8 cellular contexts compared by ENCODE assay signal in genomic region chr16:30207063-30207704, GRCh38. TPM values are rescaled to one million over a fixed set of nuclear protein-coding genes. Genes with fewer than 3 reads are reported as not detected.
DNase-seq lines count a peak whose midpoint lies in the region; ATAC-seq, FAIRE-seq and TF ChIP-seq lines count a peak whose summit lies in the region.
"Not testable (repeated sequence)": the region's sequence is repeated elsewhere in the genome, so short reads cannot be mapped to it uniquely, and the experiment has no call there.

No MANE protein-coding gene starts in this region.

- not testable (repeated sequence) for H3K4me3 Mint-ChIP-seq in activated CD4-positive, alpha-beta T cell treated with anti-CD3 and anti-CD28 coated beads, Interleukin-2, amount 10 ng/mL, durations not matched to agents 24 days and 14 days; activated naive CD4-positive, alpha-beta T cell treated with anti-CD3 and anti-CD28 coated beads, Interleukin-2, amount 10 ng/mL, durations not matched to agents 7 days and 5 days
- H3K4me3 Mint-ChIP-seq in naive B cell = peak overlapping the region in 2 of 8 donors; percentile 60 to 72

- H2AK5ac ChIP-seq in H1 (ENCODE audit: low read depth, low read length) = not testable (repeated sequence)

- not testable (repeated sequence) for H3K79me2 ChIP-seq in H1 (ENCODE audit: control insufficient read depth in 1 of 2, insufficient read depth in 2 of 2, low read length in 2 of 2); keratinocyte (ENCODE audit: control insufficient read depth, insufficient read depth, low read length)

- H3K79me1 ChIP-seq in H1 (ENCODE audit: low read depth, low read length) = not testable (repeated sequence)

- dilution Hi-C loops in keratinocyte (cut with MboI; ENCODE audit: extremely low pct_ligation_motif_present, low sequenced_read_pairs) = not testable (repeated sequence)

- H2BK12ac ChIP-seq in H1 (ENCODE audit: low read depth, low read length) = not testable (repeated sequence)

- not testable (repeated sequence) for H4K20me1 ChIP-seq in H1 (replicated peaks in 1 of 2; ENCODE audit: control insufficient read depth in 1 of 2, insufficient read depth in 2 of 2, low read length in 2 of 2); keratinocyte (ENCODE audit: control insufficient read depth, extremely low read depth, insufficient read depth, low read length)

- H3K9me3 Mint-ChIP-seq in activated CD4-positive, alpha-beta T cell treated with anti-CD3 and anti-CD28 coated beads, Interleukin-2, amount 10 ng/mL, durations not matched to agents 24 days and 14 days; activated naive CD4-positive, alpha-beta T cell treated with anti-CD3 and anti-CD28 coated beads, Interleukin-2, amount 10 ng/mL, durations not matched to agents 7 days and 5 days; naive B cell: not testable (repeated sequence)

- H2BK20ac ChIP-seq in H1 (ENCODE audit: low read length) = not testable (repeated sequence)

- H3K4ac ChIP-seq in H1 (replicated peaks; ENCODE audit: insufficient read length, low read depth, low read length) = not testable (repeated sequence)

- not testable (repeated sequence) for H3K23me2 ChIP-seq in H1 (ENCODE audit: low read depth, low read length)

- not testable (repeated sequence) for H4K8ac ChIP-seq in H1 (ENCODE audit: extremely low read depth, insufficient read depth, low read length)

- H3K27ac Mint-ChIP-seq in activated CD4-positive, alpha-beta T cell treated with anti-CD3 and anti-CD28 coated beads, Interleukin-2, amount 10 ng/mL, durations not matched to agents 24 days and 14 days; activated naive CD4-positive, alpha-beta T cell treated with anti-CD3 and anti-CD28 coated beads, Interleukin-2, amount 10 ng/mL, durations not matched to agents 7 days and 5 days; naive B cell: not testable (repeated sequence)

- not testable (repeated sequence) for H3K4me3 ChIP-seq in A549; MG63; H1 (ENCODE audit: extremely low read depth in 1 of 4, insufficient read depth in 2 of 4, low read depth in 3 of 4, low read length in 4 of 4); keratinocyte (ENCODE audit: control insufficient read depth in 2 of 3, extremely low read depth in 1 of 3, insufficient read depth in 2 of 3, low read depth in 1 of 3, low read length in 3 of 3)

- DNase-seq in A549 (ENCODE audit: low read depth in 1 of 2, low spot score in 1 of 2); H1 (ENCODE audit: low read depth in 1 of 2, low spot score in 2 of 2); keratinocyte (ENCODE audit: low read depth, low spot score); naive B cell; stimulated activated naive CD8-positive, alpha-beta T cell treated with anti-CD3 and anti-CD28 coated beads, Interleukin-15, Interleukin-2, amounts not matched to agents 100 U/mL and 50 U/mL, for 24 hours: not testable (repeated sequence)
- peak; percentile 91 for DNase-seq in MG63
- peak; percentile 6 for DNase-seq in activated CD4-positive, alpha-beta T cell treated with anti-CD3 and anti-CD28 coated beads, Interleukin-2, amount 10 ng/mL, durations not matched to agents 24 days and 14 days
- peak; percentile 5 for DNase-seq in activated naive CD4-positive, alpha-beta T cell treated with anti-CD3 and anti-CD28 coated beads, Interleukin-2, amount 10 ng/mL, durations not matched to agents 7 days and 5 days

- H2BK5ac ChIP-seq in H1 (ENCODE audit: low read depth, low read length) = not testable (repeated sequence)

- TF ChIP-seq POLR2A in A549 (IDR thresholded peaks at IDR 0.05; ENCODE audit: low read length); H1 (IDR thresholded peaks at IDR 0.05; ENCODE audit: control extremely low read depth in 1 of 2, low read depth in 2 of 2, low read length in 2 of 2): not testable (repeated sequence)

- H3K27me3 Mint-ChIP-seq in activated CD4-positive, alpha-beta T cell treated with anti-CD3 and anti-CD28 coated beads, Interleukin-2, amount 10 ng/mL, durations not matched to agents 24 days and 14 days; activated naive CD4-positive, alpha-beta T cell treated with anti-CD3 and anti-CD28 coated beads, Interleukin-2, amount 10 ng/mL, durations not matched to agents 7 days and 5 days; naive B cell: not testable (repeated sequence)

- H3K9me3 ChIP-seq in A549; MG63; H1 (ENCODE audit: insufficient read depth in 2 of 2, low read depth in 1 of 2, low read length in 1 of 2); keratinocyte (ENCODE audit: control insufficient read depth, low read depth, low read length): not testable (repeated sequence)

- not testable (repeated sequence) for H3K14ac ChIP-seq in H1 (ENCODE audit: insufficient read length)

- H3K4me2 ChIP-seq in A549; H1 (ENCODE audit: insufficient read depth in 1 of 2, low read depth in 2 of 2, low read length in 2 of 2); keratinocyte (ENCODE audit: control insufficient read depth, extremely low read depth, insufficient read depth, low read depth, low read length): not testable (repeated sequence)

- not testable (repeated sequence) for H4K91ac ChIP-seq in H1 (replicated peaks; ENCODE audit: insufficient read length, low read length)

- not testable (repeated sequence) for H3K27me3 ChIP-seq in MG63; H1 (replicated peaks in 1 of 4; ENCODE audit: control insufficient read depth in 3 of 4, extremely low read depth in 1 of 4, insufficient read depth in 3 of 4, low read length in 3 of 4); keratinocyte (ENCODE audit: control insufficient read depth, extremely low read depth, insufficient read depth, low read length)

- H3K36me3 ChIP-seq in MG63; H1 (ENCODE audit: control insufficient read depth in 2 of 4, insufficient read depth in 4 of 4, low read length in 3 of 4); keratinocyte (ENCODE audit: control insufficient read depth in 2 of 2, extremely low read depth in 1 of 2, insufficient read depth in 2 of 2, low read length in 2 of 2): not testable (repeated sequence)

- H3K4me1 Mint-ChIP-seq in activated CD4-positive, alpha-beta T cell treated with anti-CD3 and anti-CD28 coated beads, Interleukin-2, amount 10 ng/mL, durations not matched to agents 24 days and 14 days; activated naive CD4-positive, alpha-beta T cell treated with anti-CD3 and anti-CD28 coated beads, Interleukin-2, amount 10 ng/mL, durations not matched to agents 7 days and 5 days; naive B cell: not testable (repeated sequence)

- intact Hi-C loops in activated CD4-positive, alpha-beta T cell treated with anti-CD3 and anti-CD28 coated beads, Interleukin-2, amount 10 ng/mL, durations not matched to agents 24 days and 14 days (cut with micrococcal nuclease) = not testable (repeated sequence)

- not testable (repeated sequence) for H3K9me1 ChIP-seq in keratinocyte (ENCODE audit: control insufficient read depth, extremely low read depth, insufficient read depth, low read length)

- not testable (repeated sequence) for FAIRE-seq in A549 (lab: Jason Lieb, UNC)
- FAIRE-seq in H1 (lab: Jason Lieb, UNC) (peak; percentile 83), keratinocyte (lab: Jason Lieb, UNC) (peak; percentile 71)

- TF ChIP-seq RAD21 in A549 (conservative IDR thresholded peaks at IDR 0.05 in 1 of 2, IDR thresholded peaks at IDR 0.05 in 1 of 2); H1 (IDR thresholded peaks at IDR 0.05 in 1 of 2, conservative IDR thresholded peaks at IDR 0.05 in 1 of 2; ENCODE audit: low read depth in 2 of 2, low read length in 2 of 2): not testable (repeated sequence)

- H4K5ac ChIP-seq in H1 (ENCODE audit: insufficient read length, low read depth, low read length) = not testable (repeated sequence)

- H2BK15ac ChIP-seq in H1 (ENCODE audit: low read length) = not testable (repeated sequence)

- H3K9ac ChIP-seq in H1 (replicated peaks in 1 of 4; ENCODE audit: extremely low read depth in 1 of 4, low read depth in 3 of 4, low read length in 3 of 4); keratinocyte (ENCODE audit: control insufficient read depth, extremely low read depth, insufficient read depth, low read length): not testable (repeated sequence)

- H3K56ac ChIP-seq in H1 (replicated peaks; ENCODE audit: insufficient read length, low read depth, low read length) = not testable (repeated sequence)

- H2AFZ ChIP-seq in H1 (ENCODE audit: low read length); keratinocyte (ENCODE audit: control insufficient read depth, low read length): not testable (repeated sequence)

- POLR2A ChIA-PET in A549 (lab: Yijun Ruan, JAX); H1 (lab: Charles Lee; ENCODE audit: partially characterized antibody): not testable (repeated sequence)

- peak; percentile 69 to 87 for ATAC-seq in A549
- ATAC-seq in naive B cell (ENCODE audit: low read depth in 2 of 2) = peak; percentile 50 to 51
- peak; percentile 36 for ATAC-seq in stimulated activated naive CD8-positive, alpha-beta T cell treated with anti-CD3 and anti-CD28 coated beads, Interleukin-15, Interleukin-2, amounts not matched to agents 100 U/mL and 50 U/mL, for 24 hours

- H3K36me3 Mint-ChIP-seq in activated CD4-positive, alpha-beta T cell treated with anti-CD3 and anti-CD28 coated beads, Interleukin-2, amount 10 ng/mL, durations not matched to agents 24 days and 14 days (ENCODE audit: low read depth); activated naive CD4-positive, alpha-beta T cell treated with anti-CD3 and anti-CD28 coated beads, Interleukin-2, amount 10 ng/mL, durations not matched to agents 7 days and 5 days; naive B cell: not testable (repeated sequence)

- TF ChIP-seq EP300 in A549 (IDR thresholded peaks at IDR 0.05); H1 (IDR thresholded peaks at IDR 0.05; ENCODE audit: borderline replicate concordance in 1 of 2, low read depth in 2 of 2, low read length in 2 of 2): not testable (repeated sequence)

- H3K27ac ChIP-seq in A549; H1 (ENCODE audit: low read depth, low read length); keratinocyte (ENCODE audit: control insufficient read depth, insufficient read depth, low read length): not testable (repeated sequence)

- H2BK120ac ChIP-seq in H1 (replicated peaks; ENCODE audit: low read depth, low read length) = not testable (repeated sequence)

- H3K18ac ChIP-seq in H1 (ENCODE audit: extremely low read depth, low read length) = not testable (repeated sequence)

- H3K4me1 ChIP-seq in A549; H1 (replicated peaks in 1 of 4; ENCODE audit: control insufficient read depth in 3 of 4, insufficient read depth in 4 of 4, low read length in 3 of 4); keratinocyte (ENCODE audit: control insufficient read depth, extremely low read depth, insufficient read depth, low read length): not testable (repeated sequence)

- no CpG with 5 or more reads among the region's 9 CpGs for WGBS in A549 (ENCODE audit: missing lambda C conversion rate)
- WGBS in H1 (ENCODE audit: extremely low coverage in 1 of 2, insufficient coverage in 1 of 2, insufficient read length in 1 of 2, insufficient replicate concordance in 2 of 2, low coverage in 1 of 2, low lambda C conversion rate in 2 of 2, missing lambda C conversion rate in 1 of 2), 2 experiments = no CpG with 5 or more reads among the region's 9 CpGs

- CTCF ChIA-PET in A549 (lab: Yijun Ruan, JAX); activated naive CD4-positive, alpha-beta T cell treated with anti-CD3 and anti-CD28 coated beads, Interleukin-2, amount 10 ng/mL, durations not matched to agents 7 days and 5 days (lab: Charles Lee); H1 (lab: Charles Lee; ENCODE audit: partially characterized antibody): not testable (repeated sequence)

- H3K23ac ChIP-seq in H1 (ENCODE audit: insufficient read length) = not testable (repeated sequence)

- TF ChIP-seq CTCF in A549 (IDR thresholded peaks at IDR 0.05); H1 (IDR thresholded peaks at IDR 0.05; ENCODE audit: control extremely low read depth in 1 of 3, insufficient read depth in 1 of 3, low read depth in 1 of 3, low read length in 3 of 3); keratinocyte (optimal IDR thresholded peaks at IDR 0.05 in 1 of 3, IDR thresholded peaks at IDR 0.05 in 1 of 3, conservative IDR thresholded peaks at IDR 0.05 in 1 of 3; ENCODE audit: extremely low read depth in 1 of 3, insufficient read depth in 2 of 3, low read length in 3 of 3): not testable (repeated sequence)

RNA-seq across cellular contexts. Expression of gene SULT1A3, which starts 8.1 kb away (rescaled TPM):
- 8.0 and 11.5 TPM in 2 replicates for polyA plus RNA-seq in A549 (2011; rRNA removed)
- polyA plus RNA-seq in A549 (2012; cell fraction: cytosol; rRNA removed) = 6.8 and 9.8 TPM in 2 replicates
- 25.2 and 31.9 TPM in 2 replicates for polyA plus RNA-seq in A549 (2012; cell fraction: nucleus; rRNA removed)
- polyA plus RNA-seq in A549 (2017; fragmentation: RNase III; extraction: RNeasy Plus Mini Kit Qiagen cat#74134 plus additional on column Dnase treatment) = 7.9 to 8.8 TPM (median 8.3 TPM) in 3 replicates
- polyA minus RNA-seq in A549 (2011; rRNA and poly(A)+ RNA removed) = 2.6 TPM in 2 replicates
- 4.8 and 18.5 TPM in 2 replicates for total RNA-seq in MG63 (2014; rRNA removed; shearing (Covaris generic); ENCODE audit: low replicate concordance)
- 15.6 and 24.5 TPM in 2 replicates for total RNA-seq in activated CD4-positive, alpha-beta T cell treated with anti-CD3 and anti-CD28 coated beads, Interleukin-2, amount 10 ng/mL, durations not matched to agents 24 days and 14 days
- 10.9 and 13.8 TPM in 2 replicates for total RNA-seq in H1 (2021; fragmentation: NEBNext Ultra II Directional; extraction: Animal tissue kit (Norgen Biotek cat#: 25700))
- polyA plus RNA-seq in H1 (2011; rRNA removed) = 1.9 and 4.4 TPM in 2 replicates
- polyA plus RNA-seq in H1 (2011; cell fraction: cytosol; rRNA removed) = 6.8 TPM
- 18.0 TPM for polyA plus RNA-seq in H1 (2011; cell fraction: nucleus; rRNA removed)
- 17.8 to 26.6 TPM (median 21.6 TPM) in 4 replicates for polyA plus RNA-seq in H1 (2012, experiment 1 of 2)
- 20.9 TPM for polyA plus RNA-seq in H1 (2012, experiment 2 of 2)
- 19.7 TPM for polyA plus RNA-seq in H1 (2013, experiment 1 of 2)
- 17.8 TPM for polyA plus RNA-seq in H1 (2013, experiment 2 of 2)
- 1.2 and 1.9 TPM in 2 replicates for polyA minus RNA-seq in H1 (2011; rRNA and poly(A)+ RNA removed)
- not detected for polyA minus RNA-seq in H1 (2011; cell fraction: cytosol; rRNA and poly(A)+ RNA removed)
- 8.2 TPM for polyA minus RNA-seq in H1 (2011; cell fraction: nucleus; rRNA and poly(A)+ RNA removed)
- 4.7 to 10.1 TPM (median 8.0 TPM) in 3 replicates for polyA plus RNA-seq in keratinocyte
- polyA plus RNA-seq in keratinocyte (2011; ENCODE audit: low read depth) = 1.3 TPM
- 2.3 and 2.6 TPM in 2 replicates for polyA plus RNA-seq in keratinocyte (2011; cell fraction: cytosol; rRNA removed)
- polyA plus RNA-seq in keratinocyte (2011; cell fraction: nucleus; rRNA removed) = 31.7 and 35.3 TPM in 2 replicates
- 4.9 and 21.2 TPM in 2 replicates for polyA plus RNA-seq in keratinocyte (2012; ENCODE audit: low replicate concordance)
- 1.0 to 6.0 TPM (median 3.4 TPM) in 3 replicates for polyA minus RNA-seq in keratinocyte
- polyA minus RNA-seq in keratinocyte (2011; cell fraction: cytosol; rRNA and poly(A)+ RNA removed) = not detected
- 1.3 and 3.5 TPM in 2 replicates for polyA minus RNA-seq in keratinocyte (2011; cell fraction: nucleus; rRNA and poly(A)+ RNA removed)
- 1 to 10 TPM in 3 of 6 donors, under 1 TPM in 1, not detected in 2; 0.69 to 6.5 (median 2.5) TPM for polyA plus RNA-seq in naive B cell (ENCODE audit: low read depth in 6 of 6)

RNA-seq across cellular contexts. Expression of gene SLX1A, which starts 13.5 kb away (rescaled TPM):
- polyA plus RNA-seq in A549 (2011; rRNA removed) (3.5 and 17.5 TPM in 2 replicates), A549 (2017; fragmentation: RNase III; extraction: RNeasy Plus Mini Kit Qiagen cat#74134 plus additional on column Dnase treatment) (28.0 to 32.2 TPM (median 28.4 TPM) in 3 replicates), H1 (2011; rRNA removed) (4.7 and 7.3 TPM in 2 replicates), keratinocyte (2.3 to 9.0 TPM (median 5.4 TPM) in 3 replicates), naive B cell (ENCODE audit: low read depth in 6 of 6) (10 to 100 TPM; 52.4 to 71.2 (median 65.2) TPM)
- 24.0 and 25.5 TPM in 2 replicates for polyA plus RNA-seq in A549 (2012; cell fraction: cytosol; rRNA removed)
- 46.9 and 54.5 TPM in 2 replicates for polyA plus RNA-seq in A549 (2012; cell fraction: nucleus; rRNA removed)
- polyA minus RNA-seq in A549 (2011; rRNA and poly(A)+ RNA removed) = 1.1 and 4.8 TPM in 2 replicates
- 30.9 and 54.9 TPM in 2 replicates for total RNA-seq in MG63 (2014; rRNA removed; shearing (Covaris generic); ENCODE audit: low replicate concordance)
- total RNA-seq in activated CD4-positive, alpha-beta T cell treated with anti-CD3 and anti-CD28 coated beads, Interleukin-2, amount 10 ng/mL, durations not matched to agents 24 days and 14 days = 73.0 and 80.7 TPM in 2 replicates
- total RNA-seq in H1 (2021; fragmentation: NEBNext Ultra II Directional; extraction: Animal tissue kit (Norgen Biotek cat#: 25700)) = 18.2 and 36.9 TPM in 2 replicates
- polyA plus RNA-seq in H1 (2011; cell fraction: cytosol; rRNA removed) = 10.8 TPM
- 33.5 TPM for polyA plus RNA-seq in H1 (2011; cell fraction: nucleus; rRNA removed)
- 54.4 to 87.1 TPM (median 77.8 TPM) in 4 replicates for polyA plus RNA-seq in H1 (2012, experiment 1 of 2)
- polyA plus RNA-seq in H1 (2012, experiment 2 of 2) = 56.5 TPM
- polyA plus RNA-seq in H1 (2013, experiment 1 of 2) = 24.3 TPM
- polyA plus RNA-seq in H1 (2013, experiment 2 of 2) = 24.1 TPM
- 2.2 and 3.2 TPM in 2 replicates for polyA minus RNA-seq in H1 (2011; rRNA and poly(A)+ RNA removed)
- polyA minus RNA-seq in H1 (2011; cell fraction: cytosol; rRNA and poly(A)+ RNA removed) = 15.7 TPM
- 12.9 TPM for polyA minus RNA-seq in H1 (2011; cell fraction: nucleus; rRNA and poly(A)+ RNA removed)
- polyA plus RNA-seq in keratinocyte (2011; ENCODE audit: low read depth) = 31.6 TPM
- polyA plus RNA-seq in keratinocyte (2011; cell fraction: cytosol; rRNA removed) = 1.8 and 11.6 TPM in 2 replicates
- polyA plus RNA-seq in keratinocyte (2011; cell fraction: nucleus; rRNA removed) = 10.1 and 14.0 TPM in 2 replicates
- 27.9 and 31.4 TPM in 2 replicates for polyA plus RNA-seq in keratinocyte (2012; ENCODE audit: low replicate concordance)
- 1.9 to 10.4 TPM (median 3.4 TPM) in 3 replicates for polyA minus RNA-seq in keratinocyte
- polyA minus RNA-seq in keratinocyte (2011; cell fraction: cytosol; rRNA and poly(A)+ RNA removed) = 25.3 TPM
- polyA minus RNA-seq in keratinocyte (2011; cell fraction: nucleus; rRNA and poly(A)+ RNA removed) = 3.4 and 12.9 TPM in 2 replicates

RNA-seq across cellular contexts. Expression of gene BOLA2B, which starts 13.7 kb away (rescaled TPM):
- 43.9 and 53.8 TPM in 2 replicates for polyA plus RNA-seq in A549 (2011; rRNA removed)
- 372 and 474 TPM in 2 replicates for polyA plus RNA-seq in A549 (2012; cell fraction: cytosol; rRNA removed)
- polyA plus RNA-seq in A549 (2012; cell fraction: nucleus; rRNA removed) = 271 and 571 TPM in 2 replicates
- 236 to 258 TPM (median 244 TPM) in 3 replicates for polyA plus RNA-seq in A549 (2017; fragmentation: RNase III; extraction: RNeasy Plus Mini Kit Qiagen cat#74134 plus additional on column Dnase treatment)
- polyA minus RNA-seq in A549 (2011; rRNA and poly(A)+ RNA removed) = 27.9 and 46.2 TPM in 2 replicates
- total RNA-seq in MG63 (2014; rRNA removed; shearing (Covaris generic); ENCODE audit: low replicate concordance) = 64.7 and 122 TPM in 2 replicates
- 280 and 300 TPM in 2 replicates for total RNA-seq in activated CD4-positive, alpha-beta T cell treated with anti-CD3 and anti-CD28 coated beads, Interleukin-2, amount 10 ng/mL, durations not matched to agents 24 days and 14 days
- total RNA-seq in H1 (2021; fragmentation: NEBNext Ultra II Directional; extraction: Animal tissue kit (Norgen Biotek cat#: 25700)) = 208 and 211 TPM in 2 replicates
- 872 and 991 TPM in 2 replicates for polyA plus RNA-seq in H1 (2011; rRNA removed)
- polyA plus RNA-seq in H1 (2011; cell fraction: cytosol; rRNA removed) = 876 TPM
- 204 TPM for polyA plus RNA-seq in H1 (2011; cell fraction: nucleus; rRNA removed)
- 167 to 478 TPM (median 304 TPM) in 4 replicates for polyA plus RNA-seq in H1 (2012, experiment 1 of 2)
- 1,048 TPM for polyA plus RNA-seq in H1 (2012, experiment 2 of 2)
- 617 TPM for polyA plus RNA-seq in H1 (2013, experiment 1 of 2)
- 657 TPM for polyA plus RNA-seq in H1 (2013, experiment 2 of 2)
- polyA minus RNA-seq in H1 (2011; rRNA and poly(A)+ RNA removed) = 48.6 and 53.1 TPM in 2 replicates
- 121 TPM for polyA minus RNA-seq in H1 (2011; cell fraction: cytosol; rRNA and poly(A)+ RNA removed)
- polyA minus RNA-seq in H1 (2011; cell fraction: nucleus; rRNA and poly(A)+ RNA removed) = 106 TPM
- polyA plus RNA-seq in keratinocyte = 41.0 to 170 TPM (median 70.4 TPM) in 3 replicates
- polyA plus RNA-seq in keratinocyte (2011; ENCODE audit: low read depth) = 64.0 TPM
- 168 and 448 TPM in 2 replicates for polyA plus RNA-seq in keratinocyte (2011; cell fraction: cytosol; rRNA removed)
- polyA plus RNA-seq in keratinocyte (2011; cell fraction: nucleus; rRNA removed) = 86.8 and 98.8 TPM in 2 replicates
- 160 and 240 TPM in 2 replicates for polyA plus RNA-seq in keratinocyte (2012; ENCODE audit: low replicate concordance)
- polyA minus RNA-seq in keratinocyte = 16.3 to 55.0 TPM (median 18.7 TPM) in 3 replicates
- polyA minus RNA-seq in keratinocyte (2011; cell fraction: cytosol; rRNA and poly(A)+ RNA removed) = 79.0 TPM
- 15.2 and 17.3 TPM in 2 replicates for polyA minus RNA-seq in keratinocyte (2011; cell fraction: nucleus; rRNA and poly(A)+ RNA removed)
- 100 to 1,000 TPM; 121 to 238 (median 189) TPM for polyA plus RNA-seq in naive B cell (ENCODE audit: low read depth in 6 of 6)

RNA-seq across cellular contexts. Expression of gene CORO1A, which starts 23.8 kb away (rescaled TPM):
- polyA plus RNA-seq in A549 (2011; rRNA removed) = 0.82 and 0.83 TPM in 2 replicates
- polyA plus RNA-seq in A549 (2012; cell fraction: cytosol; rRNA removed) = 4.7 and 4.9 TPM in 2 replicates
- 8.2 and 9.4 TPM in 2 replicates for polyA plus RNA-seq in A549 (2012; cell fraction: nucleus; rRNA removed)
- 4.1 to 5.9 TPM (median 5.3 TPM) in 3 replicates for polyA plus RNA-seq in A549 (2017; fragmentation: RNase III; extraction: RNeasy Plus Mini Kit Qiagen cat#74134 plus additional on column Dnase treatment)
- polyA minus RNA-seq in A549 (2011; rRNA and poly(A)+ RNA removed) = 0.25 and 2.0 TPM in 2 replicates
- total RNA-seq in MG63 (2014; rRNA removed; shearing (Covaris generic); ENCODE audit: low replicate concordance) = 1.9 and 3.1 TPM in 2 replicates
- 748 and 758 TPM in 2 replicates for total RNA-seq in activated CD4-positive, alpha-beta T cell treated with anti-CD3 and anti-CD28 coated beads, Interleukin-2, amount 10 ng/mL, durations not matched to agents 24 days and 14 days
- 11.7 and 12.1 TPM in 2 replicates for total RNA-seq in H1 (2021; fragmentation: NEBNext Ultra II Directional; extraction: Animal tissue kit (Norgen Biotek cat#: 25700))
- 10.9 and 11.8 TPM in 2 replicates for polyA plus RNA-seq in H1 (2011; rRNA removed)
- polyA plus RNA-seq in H1 (2011; cell fraction: cytosol; rRNA removed) = 12.8 TPM
- 14.4 TPM for polyA plus RNA-seq in H1 (2011; cell fraction: nucleus; rRNA removed)
- 4.2 to 9.5 TPM (median 8.2 TPM) in 4 replicates for polyA plus RNA-seq in H1 (2012, experiment 1 of 2)
- polyA plus RNA-seq in H1 (2012, experiment 2 of 2) = 6.8 TPM
- 9.9 TPM for polyA plus RNA-seq in H1 (2013, experiment 1 of 2)
- polyA plus RNA-seq in H1 (2013, experiment 2 of 2) = 9.6 TPM
- 3.2 and 6.6 TPM in 2 replicates for polyA minus RNA-seq in H1 (2011; rRNA and poly(A)+ RNA removed)
- polyA minus RNA-seq in H1 (2011; cell fraction: cytosol; rRNA and poly(A)+ RNA removed) = 4.4 TPM
- polyA minus RNA-seq in H1 (2011; cell fraction: nucleus; rRNA and poly(A)+ RNA removed) = 5.6 TPM
- polyA plus RNA-seq in keratinocyte = 2.8 to 5.5 TPM (median 3.0 TPM) in 3 replicates
- polyA plus RNA-seq in keratinocyte (2011; ENCODE audit: low read depth) = not detected
- 1.1 and 2.8 TPM in 2 replicates for polyA plus RNA-seq in keratinocyte (2011; cell fraction: cytosol; rRNA removed)
- 1.8 and 2.9 TPM in 2 replicates for polyA plus RNA-seq in keratinocyte (2011; cell fraction: nucleus; rRNA removed)
- polyA plus RNA-seq in keratinocyte (2012; ENCODE audit: low replicate concordance) = 0.58 and 9.1 TPM in 2 replicates
- 2.5 to 7.6 TPM (median 2.7 TPM) in 3 replicates for polyA minus RNA-seq in keratinocyte
- 15.2 TPM for polyA minus RNA-seq in keratinocyte (2011; cell fraction: cytosol; rRNA and poly(A)+ RNA removed)
- polyA minus RNA-seq in keratinocyte (2011; cell fraction: nucleus; rRNA and poly(A)+ RNA removed) = 1.6 and 1.9 TPM in 2 replicates
- polyA plus RNA-seq in naive B cell (ENCODE audit: low read depth in 6 of 6) = 1,000 to 10,000 TPM in 5 of 6 donors, 100 to 1,000 TPM in 1; 945 to 1,368 (median 1,199) TPM

RNA-seq across cellular contexts. Expression of gene NPIPB13, which starts 41.1 kb away (rescaled TPM):
- polyA plus RNA-seq in A549 (2011; rRNA removed) (0.98 and 1.7 TPM in 2 replicates), A549 (2017; fragmentation: RNase III; extraction: RNeasy Plus Mini Kit Qiagen cat#74134 plus additional on column Dnase treatment) (1.00 to 1.5 TPM (median 1.1 TPM) in 3 replicates), H1 (2011; rRNA removed) (4.3 and 6.0 TPM in 2 replicates), keratinocyte (1.0 to 2.0 TPM (median 1.6 TPM) in 3 replicates), naive B cell (ENCODE audit: low read depth in 6 of 6) (1 to 10 TPM in 1 of 6 donors, under 1 TPM in 4, not detected in 1; 0.17 to 1.9 (median 0.35) TPM)
- 5.2 and 5.4 TPM in 2 replicates for polyA plus RNA-seq in A549 (2012; cell fraction: cytosol; rRNA removed)
- 43.7 and 54.6 TPM in 2 replicates for polyA plus RNA-seq in A549 (2012; cell fraction: nucleus; rRNA removed)
- polyA minus RNA-seq in A549 (2011; rRNA and poly(A)+ RNA removed) = 8.0 and 11.5 TPM in 2 replicates
- 0.89 and 4.2 TPM in 2 replicates for total RNA-seq in MG63 (2014; rRNA removed; shearing (Covaris generic); ENCODE audit: low replicate concordance)
- total RNA-seq in activated CD4-positive, alpha-beta T cell treated with anti-CD3 and anti-CD28 coated beads, Interleukin-2, amount 10 ng/mL, durations not matched to agents 24 days and 14 days = 14.5 and 21.1 TPM in 2 replicates
- 13.5 and 15.5 TPM in 2 replicates for total RNA-seq in H1 (2021; fragmentation: NEBNext Ultra II Directional; extraction: Animal tissue kit (Norgen Biotek cat#: 25700))
- 3.0 TPM for polyA plus RNA-seq in H1 (2011; cell fraction: cytosol; rRNA removed)
- 15.8 TPM for polyA plus RNA-seq in H1 (2011; cell fraction: nucleus; rRNA removed)
- 3.1 to 12.1 TPM (median 8.2 TPM) in 4 replicates for polyA plus RNA-seq in H1 (2012, experiment 1 of 2)
- polyA plus RNA-seq in H1 (2012, experiment 2 of 2) = 2.0 TPM
- polyA plus RNA-seq in H1 (2013, experiment 1 of 2) = 3.6 TPM
- 2.4 TPM for polyA plus RNA-seq in H1 (2013, experiment 2 of 2)
- polyA minus RNA-seq in H1 (2011; rRNA and poly(A)+ RNA removed) = 2.7 and 9.7 TPM in 2 replicates
- polyA minus RNA-seq in H1 (2011; cell fraction: cytosol; rRNA and poly(A)+ RNA removed) = 9.5 TPM
- polyA minus RNA-seq in H1 (2011; cell fraction: nucleus; rRNA and poly(A)+ RNA removed) = 2.2 TPM
- 4.6 TPM for polyA plus RNA-seq in keratinocyte (2011; ENCODE audit: low read depth)
- 1.5 TPM in 2 replicates for polyA plus RNA-seq in keratinocyte (2011; cell fraction: cytosol; rRNA removed)
- 10.7 and 23.5 TPM in 2 replicates for polyA plus RNA-seq in keratinocyte (2011; cell fraction: nucleus; rRNA removed)
- polyA plus RNA-seq in keratinocyte (2012; ENCODE audit: low replicate concordance) = 1.4 and 8.0 TPM in 2 replicates
- 3.7 to 13.4 TPM (median 6.4 TPM) in 3 replicates for polyA minus RNA-seq in keratinocyte
- polyA minus RNA-seq in keratinocyte (2011; cell fraction: cytosol; rRNA and poly(A)+ RNA removed) = not detected
- polyA minus RNA-seq in keratinocyte (2011; cell fraction: nucleus; rRNA and poly(A)+ RNA removed) = 0.63 and 16.1 TPM in 2 replicates
